In genomic region chr6:26159417-26160273, GRCh38 we compare ENCODE assay signal across 1 cellular context.
A peak's percentile ranks its signal among the peaks of the same experiment; 100 is the strongest.
TF ChIP-seq lines count a peak whose summit lies in the region.

No MANE protein-coding gene starts in this region.

TF ChIP-seq in K562, 482 proteins besides CTCF, POLR2A, EP300 and RAD21 (continued from another document and continues in another):
- TF ChIP-seq BCLAF1 (IDR thresholded peaks at IDR 0.05; ENCODE audit: borderline replicate concordance in 1 of 2, control insufficient read depth in 1 of 2, low read depth in 2 of 2, low read length in 1 of 2) (0 out of 4 replicates have a peak, but pooled peaks of 1 of the 2 experiments have one; percentile 57), ZNF512 (tag; IDR thresholded peaks at IDR 0.05) (peak; percentile 20; the same call in 1 of the 2 replicates), ZNF274 (IDR thresholded peaks at IDR 0.05; ENCODE audit: borderline replicate concordance, low read depth, low read length) (0 out of 2 replicates have a peak, but pooled peaks have one; percentile 34), ZBTB17 (CRISPR knock-in tag; IDR thresholded peaks at IDR 0.05) (no peak), MIER1 (IDR thresholded peaks at IDR 0.05; ENCODE audit: low read depth) (0 out of 2 replicates have a peak, but pooled peaks have one; percentile 35), POLR2AphosphoS2 (IDR thresholded peaks at IDR 0.05; ENCODE audit: low read length) (0 out of 2 replicates have a peak, but pooled peaks have one; percentile 17), TAL1 (IDR thresholded peaks at IDR 0.05) (0 out of 2 replicates have a peak, but pooled peaks have one; percentile 13), TARDBP (IDR thresholded peaks at IDR 0.05) (no peak), KHSRP (IDR thresholded peaks at IDR 0.05) (peak; percentile 36; the same call in 1 of the 2 replicates), ZNF347 (CRISPR knock-in tag; IDR thresholded peaks at IDR 0.05; ENCODE audit: low read depth) (peak; percentile 11; the same call in 1 of the 2 replicates), ZNF717 (CRISPR knock-in tag; IDR thresholded peaks at IDR 0.05) (peak; percentile 19; the same call in 1 of the 2 replicates), MLLT1 (IDR thresholded peaks at IDR 0.05) (peak; percentile 92 to 96), HDAC1 (IDR thresholded peaks at IDR 0.05) (peak in 1 of 2 experiments; percentile 74; a peak in 2 of 4 replicates), RBM39 (optimal IDR thresholded peaks at IDR 0.05; ENCODE audit: low read depth, low read length) (peak; percentile 52), FOXA3 (CRISPR knock-in tag; conservative IDR thresholded peaks at IDR 0.05 in 1 of 2, IDR thresholded peaks at IDR 0.05 in 1 of 2) (0 out of 4 replicates have a peak, but pooled peaks of 1 of the 2 experiments have one; percentile 2), ZNF124 (CRISPR knock-in tag; IDR thresholded peaks at IDR 0.05) (no peak), HBP1 (CRISPR knock-in tag; IDR thresholded peaks at IDR 0.05) (peak; percentile 90), OTX1 (CRISPR knock-in tag; IDR thresholded peaks at IDR 0.05) (peak; percentile 68), RREB1 (CRISPR knock-in tag; IDR thresholded peaks at IDR 0.05) (no peak), ZNF280B (CRISPR knock-in tag; IDR thresholded peaks at IDR 0.05) (no peak), ZC3H4 (CRISPR knock-in tag; IDR thresholded peaks at IDR 0.05; ENCODE audit: borderline replicate concordance) (peak; percentile 72; the same call in 1 of the 2 replicates), ARID2 (IDR thresholded peaks at IDR 0.05) (0 out of 2 replicates have a peak, but pooled peaks have one; percentile 7), POLR2AphosphoS5 (IDR thresholded peaks at IDR 0.05; ENCODE audit: control insufficient read depth, insufficient read depth, low read depth, low read length) (peak; percentile 64; the same call in 1 of the 2 replicates), CLOCK (CRISPR knock-in tag; IDR thresholded peaks at IDR 0.05; ENCODE audit: borderline replicate concordance) (no peak), PHF21A (IDR thresholded peaks at IDR 0.05; ENCODE audit: borderline replicate concordance, low read depth) (no peak), ZNF445 (CRISPR knock-in tag; IDR thresholded peaks at IDR 0.05; ENCODE audit: low read depth) (peak; percentile 30; the same call in 1 of the 2 replicates), ZBED1 (IDR thresholded peaks at IDR 0.05) (peak; percentile 55; the same call in 1 of the 2 replicates), HDGF (IDR thresholded peaks at IDR 0.05) (no peak), MNT (conservative IDR thresholded peaks at IDR 0.05) (peak; percentile 15 to 19; a peak in 1 of 4 replicates), HCFC1 (IDR thresholded peaks at IDR 0.05; ENCODE audit: low read depth, low read length) (no peak), NCOA1 (IDR thresholded peaks at IDR 0.05; ENCODE audit: low read depth) (0 out of 2 replicates have a peak, but pooled peaks have one; percentile 18), DLX4 (CRISPR knock-in tag; IDR thresholded peaks at IDR 0.05) (peak; percentile 77; the same call in 1 of the 2 replicates), E2F5 (CRISPR knock-in tag; IDR thresholded peaks at IDR 0.05) (peak; percentile 38; the same call in 1 of the 2 replicates), ZFP30 (CRISPR knock-in tag; IDR thresholded peaks at IDR 0.05; ENCODE audit: borderline replicate concordance) (0 out of 2 replicates have a peak, but pooled peaks have one; percentile 13), DPF2 (IDR thresholded peaks at IDR 0.05) (0 out of 2 replicates have a peak, but pooled peaks have one; percentile 21), EP400 (IDR thresholded peaks at IDR 0.05) (no peak)
